1 cellular context compared by ENCODE assay signal in the genomic region with DNA sequence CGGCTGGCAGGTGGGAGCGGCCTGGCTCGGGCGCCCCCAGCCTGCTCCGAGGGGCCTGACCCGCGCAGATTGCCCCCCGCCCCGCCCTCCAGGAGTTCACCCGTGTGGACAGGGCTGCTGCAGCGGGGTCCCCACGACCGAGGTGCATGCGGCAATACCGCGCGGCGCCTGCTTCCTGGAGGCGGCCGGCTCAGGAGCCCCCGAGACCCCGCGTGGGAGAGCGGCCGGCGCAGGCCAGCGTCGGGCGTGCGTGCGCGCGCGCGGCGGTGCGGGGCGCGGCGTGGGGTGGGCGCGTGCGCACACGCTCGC.
TF ChIP-seq lines count a peak whose summit lies in the region.

No MANE protein-coding gene starts in this region.

TF ChIP-seq in HCT116, 20 proteins besides CTCF, POLR2A, EP300 and RAD21:
- TF ChIP-seq SIN3A (IDR thresholded peaks at IDR 0.05; ENCODE audit: low read depth) (no peak), TCF7L2 (IDR thresholded peaks at IDR 0.05; ENCODE audit: borderline replicate concordance, extremely low read depth, insufficient read depth, insufficient read length) (no peak), CBX3 (IDR thresholded peaks at IDR 0.05; ENCODE audit: low read depth) (no peak), CEBPB (IDR thresholded peaks at IDR 0.05; ENCODE audit: low read depth) (no peak), ZFX (IDR thresholded peaks at IDR 0.05) (no peak), FOSL1 (IDR thresholded peaks at IDR 0.05; ENCODE audit: low read depth) (no peak), JUND (IDR thresholded peaks at IDR 0.05) (no peak), ELF1 (IDR thresholded peaks at IDR 0.05; ENCODE audit: borderline replicate concordance, low read depth) (no peak), EGR1 (IDR thresholded peaks at IDR 0.05; ENCODE audit: low read depth) (no peak), EZH2 (IDR thresholded peaks at IDR 0.05) (no peak), SP1 (IDR thresholded peaks at IDR 0.05; ENCODE audit: low read depth) (no peak), YY1 (IDR thresholded peaks at IDR 0.05; ENCODE audit: extremely low read depth, insufficient replicate concordance, low read depth, low read length) (no peak), EZH2phosphoT487 (IDR thresholded peaks at IDR 0.05; ENCODE audit: borderline replicate concordance) (no peak), ZNF274 (IDR thresholded peaks at IDR 0.05; ENCODE audit: low read depth, low read length) (no peak)
- TF ChIP-seq, protein P1, sequence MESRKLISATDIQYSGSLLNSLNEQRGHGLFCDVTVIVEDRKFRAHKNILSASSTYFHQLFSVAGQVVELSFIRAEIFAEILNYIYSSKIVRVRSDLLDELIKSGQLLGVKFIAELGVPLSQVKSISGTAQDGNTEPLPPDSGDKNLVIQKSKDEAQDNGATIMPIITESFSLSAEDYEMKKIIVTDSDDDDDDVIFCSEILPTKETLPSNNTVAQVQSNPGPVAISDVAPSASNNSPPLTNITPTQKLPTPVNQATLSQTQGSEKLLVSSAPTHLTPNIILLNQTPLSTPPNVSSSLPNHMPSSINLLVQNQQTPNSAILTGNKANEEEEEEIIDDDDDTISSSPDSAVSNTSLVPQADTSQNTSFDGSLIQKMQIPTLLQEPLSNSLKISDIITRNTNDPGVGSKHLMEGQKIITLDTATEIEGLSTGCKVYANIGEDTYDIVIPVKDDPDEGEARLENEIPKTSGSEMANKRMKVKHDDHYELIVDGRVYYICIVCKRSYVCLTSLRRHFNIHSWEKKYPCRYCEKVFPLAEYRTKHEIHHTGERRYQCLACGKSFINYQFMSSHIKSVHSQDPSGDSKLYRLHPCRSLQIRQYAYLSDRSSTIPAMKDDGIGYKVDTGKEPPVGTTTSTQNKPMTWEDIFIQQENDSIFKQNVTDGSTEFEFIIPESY (IDR thresholded peaks at IDR 0.05; ENCODE audit: extremely low read depth, insufficient replicate concordance, low read length), result no peak
- TF ChIP-seq, protein P2, sequence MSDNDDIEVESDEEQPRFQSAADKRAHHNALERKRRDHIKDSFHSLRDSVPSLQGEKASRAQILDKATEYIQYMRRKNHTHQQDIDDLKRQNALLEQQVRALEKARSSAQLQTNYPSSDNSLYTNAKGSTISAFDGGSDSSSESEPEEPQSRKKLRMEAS (IDR thresholded peaks at IDR 0.05), result no peak
- TF ChIP-seq, protein P3, sequence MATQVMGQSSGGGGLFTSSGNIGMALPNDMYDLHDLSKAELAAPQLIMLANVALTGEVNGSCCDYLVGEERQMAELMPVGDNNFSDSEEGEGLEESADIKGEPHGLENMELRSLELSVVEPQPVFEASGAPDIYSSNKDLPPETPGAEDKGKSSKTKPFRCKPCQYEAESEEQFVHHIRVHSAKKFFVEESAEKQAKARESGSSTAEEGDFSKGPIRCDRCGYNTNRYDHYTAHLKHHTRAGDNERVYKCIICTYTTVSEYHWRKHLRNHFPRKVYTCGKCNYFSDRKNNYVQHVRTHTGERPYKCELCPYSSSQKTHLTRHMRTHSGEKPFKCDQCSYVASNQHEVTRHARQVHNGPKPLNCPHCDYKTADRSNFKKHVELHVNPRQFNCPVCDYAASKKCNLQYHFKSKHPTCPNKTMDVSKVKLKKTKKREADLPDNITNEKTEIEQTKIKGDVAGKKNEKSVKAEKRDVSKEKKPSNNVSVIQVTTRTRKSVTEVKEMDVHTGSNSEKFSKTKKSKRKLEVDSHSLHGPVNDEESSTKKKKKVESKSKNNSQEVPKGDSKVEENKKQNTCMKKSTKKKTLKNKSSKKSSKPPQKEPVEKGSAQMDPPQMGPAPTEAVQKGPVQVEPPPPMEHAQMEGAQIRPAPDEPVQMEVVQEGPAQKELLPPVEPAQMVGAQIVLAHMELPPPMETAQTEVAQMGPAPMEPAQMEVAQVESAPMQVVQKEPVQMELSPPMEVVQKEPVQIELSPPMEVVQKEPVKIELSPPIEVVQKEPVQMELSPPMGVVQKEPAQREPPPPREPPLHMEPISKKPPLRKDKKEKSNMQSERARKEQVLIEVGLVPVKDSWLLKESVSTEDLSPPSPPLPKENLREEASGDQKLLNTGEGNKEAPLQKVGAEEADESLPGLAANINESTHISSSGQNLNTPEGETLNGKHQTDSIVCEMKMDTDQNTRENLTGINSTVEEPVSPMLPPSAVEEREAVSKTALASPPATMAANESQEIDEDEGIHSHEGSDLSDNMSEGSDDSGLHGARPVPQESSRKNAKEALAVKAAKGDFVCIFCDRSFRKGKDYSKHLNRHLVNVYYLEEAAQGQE (IDR thresholded peaks at IDR 0.05; ENCODE audit: low read depth), result no peak
